8 cellular contexts compared by ENCODE assay signal in genomic region chr6:110039996-110040383, GRCh38.
DNase-seq lines count a peak whose midpoint lies in the region; ATAC-seq and TF ChIP-seq lines count a peak whose summit lies in the region.

No MANE protein-coding gene starts in this region.

- DNase-seq in ELR (ENCODE audit: low read depth) (peak; percentile 49), Karpas-422 (peak; percentile 76), astrocyte of the hippocampus (ENCODE audit: low read depth, low spot score) (peak; percentile 45), islet precursor cell (peak; percentile 64), aorta (no peak)
- DNase-seq in stimulated activated CD4-positive, alpha-beta T cell treated with anti-CD3 and anti-CD28 coated beads, TNF-alpha, amount 100 ng/mL, for 4 hours (ENCODE audit: low read depth in 3 of 3) = peak in 2 of 3 experiments; percentile 8 to 29

- H3K9ac ChIP-seq in Karpas-422 (ENCODE audit: low read length) = peak overlapping the region; percentile 61
- peak overlapping the region; percentile 39 for H3K9ac ChIP-seq in SU-DHL-6 (ENCODE audit: low read length)

- no peaks in the 10 kb centered on the region for H3K9me2 ChIP-seq in Karpas-422 (replicated peaks; ENCODE audit: insufficient read depth, low read length)
- H3K9me2 ChIP-seq in SU-DHL-6 (replicated peaks; ENCODE audit: insufficient read depth, low read length) = no peaks in the 10 kb centered on the region

- H3K4me3 ChIP-seq in Karpas-422 (ENCODE audit: low read length) = peak overlapping the region; percentile 65
- H3K4me3 ChIP-seq in SU-DHL-6 (ENCODE audit: insufficient read depth, low read length, poor library complexity, severe bottlenecking) = peak overlapping the region; percentile 7
- no peak overlapping the region for H3K4me3 ChIP-seq in aorta (ENCODE audit: low read length in 2 of 2)

- TF ChIP-seq CTCF in SU-DHL-6 (IDR thresholded peaks at IDR 0.05; ENCODE audit: insufficient read depth, low read length, poor library complexity, severe bottlenecking) = peak; percentile 35

- H2AFZ ChIP-seq in Karpas-422 (ENCODE audit: low read length) (peak overlapping the region; percentile 95), SU-DHL-6 (ENCODE audit: low read depth, low read length, severe bottlenecking) (peak overlapping the region; percentile 100)

- H3K4me2 ChIP-seq in Karpas-422 (ENCODE audit: low read depth, low read length, poor library complexity, severe bottlenecking) = peak overlapping the region; percentile 84
- H3K4me2 ChIP-seq in SU-DHL-6 (ENCODE audit: low read depth, low read length, poor library complexity, severe bottlenecking) = peak overlapping the region; percentile 47

- H4K20me1 ChIP-seq in Karpas-422 (ENCODE audit: insufficient read depth, low read depth, low read length) (no peaks in the 10 kb centered on the region), SU-DHL-6 (ENCODE audit: low read depth, low read length) (no peaks in the 10 kb centered on the region)

- no peaks in the 10 kb centered on the region for H3K9me3 ChIP-seq in Karpas-422 (ENCODE audit: low read length)
- no peaks in the 10 kb centered on the region for H3K9me3 ChIP-seq in SU-DHL-6 (ENCODE audit: insufficient read depth, low read length)
- H3K9me3 ChIP-seq in aorta (ENCODE audit: control insufficient read depth, low read length) = no peaks in the 10 kb centered on the region

- intact Hi-C loops in aorta (cut with DNase I) = loop anchor here (1.0 to 5.0 kb wide), 4 partner anchors 334 to 513 kb away; no protein-coding TSS in a partner anchor

- H3K27ac ChIP-seq in Karpas-422 (ENCODE audit: low read length) (0 out of 2 replicates have a peak overlapping the region, but pooled peaks have one; percentile 24), SU-DHL-6 (ENCODE audit: low read depth, low read length) (peak overlapping the region; percentile 21; the same call in 1 of the 2 replicates), aorta (ENCODE audit: low read depth in 1 of 2, low read length in 2 of 2) (no peak overlapping the region)

- peak; percentile 43 for ATAC-seq in GM21825 (IDR thresholded peaks at IDR 0.05; ENCODE audit: unreplicated experiment)
- ATAC-seq in aorta (ENCODE audit: low FRiP score) = no peak

- no peaks in the 10 kb centered on the region for H3K27me3 ChIP-seq in Karpas-422 (ENCODE audit: low read length)
- no peaks in the 10 kb centered on the region for H3K27me3 ChIP-seq in SU-DHL-6 (ENCODE audit: low read length)
- no peaks in the 10 kb centered on the region for H3K27me3 ChIP-seq in aorta (ENCODE audit: control insufficient read depth in 1 of 2, insufficient read depth in 2 of 2, low read length in 1 of 2)

- no peaks in the 10 kb centered on the region for H3K36me3 ChIP-seq in Karpas-422 (ENCODE audit: insufficient read depth, low read length)
- no peaks in the 10 kb centered on the region for H3K36me3 ChIP-seq in SU-DHL-6 (ENCODE audit: low read length)
- H3K36me3 ChIP-seq in aorta (ENCODE audit: control insufficient read depth in 1 of 2, insufficient read depth in 2 of 2, low read length in 1 of 2) = no peaks in the 10 kb centered on the region

- H3F3A ChIP-seq in SU-DHL-6 (ENCODE audit: insufficient read depth) = no peaks in the 10 kb centered on the region

- WGBS in aorta, 2 donors = 12% methylated on average over 14 of the region's 14 CpGs

- H3K4me1 ChIP-seq in Karpas-422 (ENCODE audit: low read length) = peaks cover 12% of the 10 kb centered on the region
- H3K4me1 ChIP-seq in aorta (ENCODE audit: control insufficient read depth in 1 of 2, insufficient read depth in 2 of 2, low read length in 2 of 2) = no peaks in the 10 kb centered on the region

- H3K79me2 ChIP-seq in Karpas-422 (ENCODE audit: low read length) (no peaks in the 10 kb centered on the region), SU-DHL-6 (ENCODE audit: insufficient read depth, low read length) (no peaks in the 10 kb centered on the region)

Comparison
In these comparisons a context has a peak if more than half of its experiments do, and no peak if none do; other contexts are left out.
1. DNase-seq: peak in ELR (single experiment), Karpas-422 (single experiment), astrocyte of the hippocampus (single experiment), islet precursor cell (single experiment) and stimulated activated CD4-positive, alpha-beta T cell treated with anti-CD3 and anti-CD28 coated beads, TNF-alpha, amount 100 ng/mL, for 4 hours (2 of 3); none in aorta (0 of 2).
2. H3K27ac ChIP-seq: peak in Karpas-422 (single experiment) and SU-DHL-6 (single experiment); none in aorta (0 of 2).
3. H3K4me3 ChIP-seq: peak in Karpas-422 (single experiment) and SU-DHL-6 (single experiment); none in aorta (0 of 2).